Comparison of ENCODE assay signal across 9 cellular contexts in the genomic region with DNA sequence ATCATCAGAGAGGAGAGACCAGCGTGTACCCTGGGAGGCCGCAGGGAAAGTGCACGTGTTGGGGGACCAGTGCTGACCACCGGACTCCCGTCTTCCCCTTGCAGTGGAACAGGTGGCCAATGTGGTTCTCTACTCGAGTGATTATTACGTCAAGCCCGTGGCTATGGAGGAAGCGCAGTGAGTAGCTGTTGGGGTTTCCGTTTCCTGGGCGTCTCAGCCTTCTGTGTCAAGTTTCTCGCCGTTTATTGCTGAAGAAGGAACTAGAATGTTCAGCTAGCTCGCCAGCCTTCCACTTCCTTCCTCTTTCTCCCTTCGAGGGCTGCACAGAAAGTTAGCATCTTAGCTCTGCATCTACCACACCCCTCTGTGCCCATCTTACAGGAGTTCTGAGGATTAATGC. TPM values are rescaled to one million over a fixed set of nuclear protein-coding genes. Genes with fewer than 3 reads are reported as not detected.
DNase-seq lines count a peak whose midpoint lies in the region; ATAC-seq, FAIRE-seq and TF ChIP-seq lines count a peak whose summit lies in the region.
"Had no signal": no experiment of that assay in that cellular context is flagged by ENCODE, and none has a peak within 500 bp of the region (broad histone marks: within the 10 kb centered on the region; RNA-seq: fewer than 3 reads in every experiment).

No MANE protein-coding gene starts in this region.

- no TSS peak for BruUV-seq in K562 (replicated peaks; lab: Mats Ljungman, UMichigan)

- no peak for TF ChIP-seq POLR2A in K562 (conservative IDR thresholded peaks at IDR 0.05)
- no peak for TF ChIP-seq POLR2A in prostate gland (IDR thresholded peaks at IDR 0.05)
- TF ChIP-seq POLR2A in erythroblast (IDR thresholded peaks at IDR 0.05; ENCODE audit: low read length), result no peak

- no peak for TF ChIP-seq CTCF in K562 (IDR thresholded peaks at IDR 0.05 in 2 of 3, conservative IDR thresholded peaks at IDR 0.05 in 1 of 3; ENCODE audit: insufficient read depth in 2 of 3, low read depth in 1 of 3, low read length in 3 of 3)
- no peak for TF ChIP-seq CTCF in prostate gland (IDR thresholded peaks at IDR 0.05)
- TF ChIP-seq CTCF in BE2C (IDR thresholded peaks at IDR 0.05; ENCODE audit: low read depth, low read length), result no peak
- no peak for TF ChIP-seq CTCF in glutamatergic neuron (IDR thresholded peaks at IDR 0.05; ENCODE audit: partially characterized antibody, unreplicated experiment)

- H2AFZ ChIP-seq in K562 (ENCODE audit: low read depth, low read length), result peak overlapping the region; percentile 78

- no peak for TF ChIP-seq RAD21 in K562 (CRISPR knock-in tag; conservative IDR thresholded peaks at IDR 0.05 in 1 of 2, IDR thresholded peaks at IDR 0.05 in 1 of 2)

- ATAC-seq in GM18909 (IDR thresholded peaks at IDR 0.05; ENCODE audit: poor library complexity, unreplicated experiment) (peak; percentile 90), HG03097 (IDR thresholded peaks at IDR 0.05; ENCODE audit: low FRiP score, unreplicated experiment) (peak; percentile 87), K562 (peak; percentile 26)

- H3K4me1 Mint-ChIP-seq in glutamatergic neuron (ENCODE audit: low read depth, unreplicated experiment), result peaks cover 9% of the 10 kb centered on the region

- H3K9ac ChIP-seq in K562 (ENCODE audit: insufficient read depth in 1 of 2, low read depth in 2 of 2, low read length in 2 of 2), result no peak overlapping the region

- CTCF ChIA-PET in K562 (lab: Yijun Ruan, JAX; ENCODE audit: low intra/inter-chr PET ratio), result no interaction called here

- DNase-seq in T-helper 9 cell (peak; percentile 59), K562 (ENCODE audit: extremely low read depth in 1 of 4, low spot score in 3 of 4) (no peak), prostate gland (ENCODE audit: low spot score) (peak; percentile 24), BE2C (no peak), glutamatergic neuron (no peak), erythroblast (lab: John Stamatoyannopoulos, UW) (no peak)

- H3K4me1 ChIP-seq in K562 (replicated peaks in 1 of 2; ENCODE audit: control insufficient read depth in 2 of 2, insufficient read depth in 2 of 2, low read length in 2 of 2), result peaks cover 0 to 21% of the 10 kb centered on the region in 2 experiments; a peak in 4 of 5 replicates
- no peaks in the 10 kb centered on the region for H3K4me1 ChIP-seq in prostate gland (replicated peaks)
- H3K4me1 ChIP-seq in BE2C, result no peaks in the 10 kb centered on the region; the same call in 1 of the 2 replicates

- in situ Hi-C loops in K562 (cut with MboI), result no loop called here

- WGBS in K562 (ENCODE audit: insufficient coverage, low coverage, missing lambda C conversion rate), result 32% methylated on average over 15 of the region's 15 CpGs
- WGBS in prostate gland, result 76% methylated on average over 15 of the region's 15 CpGs

- no peaks in the 10 kb centered on the region for H3K79me2 ChIP-seq in K562 (ENCODE audit: control insufficient read depth, insufficient read depth, low read length)

- no peak overlapping the region for H3K27ac Mint-ChIP-seq in glutamatergic neuron (ENCODE audit: unreplicated experiment)

- H3K27ac ChIP-seq in K562 (ENCODE audit: extremely low read depth, low read depth, low read length) (no peak overlapping the region), prostate gland (peak overlapping the region in 1 of 2 donors; percentile 20)

- H3K4me3 ChIP-seq in K562, result no peak overlapping the region
- no peak overlapping the region for H3K4me3 ChIP-seq in prostate gland
- H3K4me3 ChIP-seq in BE2C (ENCODE audit: low read depth, low read length), result no peak overlapping the region

- peaks cover 3% of the 10 kb centered on the region for H3K9me1 ChIP-seq in K562 (ENCODE audit: control insufficient read depth, insufficient read depth, low read length)

- no peaks in the 10 kb centered on the region for H3K36me3 ChIP-seq in K562 (ENCODE audit: control insufficient read depth, insufficient read depth, low read length)
- H3K36me3 ChIP-seq in prostate gland, result no peaks in the 10 kb centered on the region
- H3K36me3 ChIP-seq in BE2C, result no peaks in the 10 kb centered on the region

- H3K4me2 ChIP-seq in K562 (ENCODE audit: insufficient read depth, low read length), result peak overlapping the region; percentile 33; the same call in 1 of the 2 replicates

- H3K9me3 Mint-ChIP-seq in glutamatergic neuron (ENCODE audit: unreplicated experiment), result no peaks in the 10 kb centered on the region

- H3K4me3 Mint-ChIP-seq in glutamatergic neuron (ENCODE audit: unreplicated experiment), result no peak overlapping the region

- peaks cover 2% of the 10 kb centered on the region for H3K27me3 Mint-ChIP-seq in glutamatergic neuron (ENCODE audit: unreplicated experiment)

- intact Hi-C loops in K562 (cut with micrococcal nuclease), result no loop called here
- intact Hi-C loops in prostate gland (cut with DNase I), result no loop called here

- no peak for FAIRE-seq in K562 (lab: Jason Lieb, UNC)

- TF ChIP-seq EP300 in K562 (IDR thresholded peaks at IDR 0.05; ENCODE audit: low read length), result no peak

- POLR2A ChIA-PET in K562 (lab: Yijun Ruan, JAX), result interaction anchor here (0.6 to 1.1 kb wide), 2 partner anchors 10 to 1454 kb away, joined by 3 to 4 read pairs; no protein-coding TSS in a partner anchor

- no peaks in the 10 kb centered on the region for H3K9me3 ChIP-seq in K562 (replicated peaks; ENCODE audit: control insufficient read depth, insufficient read depth, low read depth, low read length)
- no peaks in the 10 kb centered on the region for H3K9me3 ChIP-seq in prostate gland
- no peaks in the 10 kb centered on the region for H3K9me3 ChIP-seq in BE2C

- H3K36me3 Mint-ChIP-seq in glutamatergic neuron (ENCODE audit: unreplicated experiment), result no peaks in the 10 kb centered on the region

- H4K20me1 ChIP-seq in K562 (replicated peaks; ENCODE audit: control insufficient read depth, insufficient read depth, low read length), result no peaks in the 10 kb centered on the region

- no peaks in the 10 kb centered on the region for H3K27me3 ChIP-seq in K562 (ENCODE audit: control insufficient read depth in 2 of 2, insufficient read depth in 2 of 2, low read length in 2 of 2)
- H3K27me3 ChIP-seq in prostate gland (replicated peaks; ENCODE audit: insufficient read depth), result no peaks in the 10 kb centered on the region
- no peaks in the 10 kb centered on the region for H3K27me3 ChIP-seq in BE2C

TF ChIP-seq in K562, 482 proteins besides CTCF, POLR2A, EP300 and RAD21 (continues in another document):
- TF ChIP-seq ZNF695 (CRISPR knock-in tag; IDR thresholded peaks at IDR 0.05), result no peak
- TF ChIP-seq ZC3H4 (CRISPR knock-in tag; IDR thresholded peaks at IDR 0.05; ENCODE audit: borderline replicate concordance), result no peak
- no peak for TF ChIP-seq GATA2 (CRISPR knock-in tag; IDR thresholded peaks at IDR 0.05)
- no peak for TF ChIP-seq CBX8 (IDR thresholded peaks at IDR 0.05; ENCODE audit: borderline replicate concordance, extremely low read depth, low read depth, low read length, poor library complexity, severe bottlenecking)

RNA-seq across cellular contexts. Expression of a gene that starts 22.8 kb away (rescaled TPM):
- 163 and 241 TPM in 2 replicates for total RNA-seq in K562 (2011; cell fraction: chromatin; rRNA removed; ENCODE audit: low replicate concordance)
- total RNA-seq in K562 (2011; cell fraction: nucleolus; rRNA removed), result 70.9 and 79.1 TPM in 2 replicates
- total RNA-seq in K562 (2011; cell fraction: nucleoplasm; rRNA removed), result 80.4 and 94.8 TPM in 2 replicates
- total RNA-seq in K562 (2014; rRNA removed) (7.9 and 11.1 TPM in 2 replicates), K562 (2014; rRNA removed; fragmentation: Illumina TruSeq; extraction: Trizol) (10.6 and 13.4 TPM in 2 replicates), K562 (2015; rRNA removed; fragmentation: Illumina TruSeq; extraction: Trizol) (9.4 and 9.5 TPM in 2 replicates), K562 (2021) (22.8 and 29.5 TPM in 2 replicates), prostate gland (10 to 100 TPM; 21.5 to 63.1 TPM), glutamatergic neuron (ENCODE audit: unreplicated experiment) (67.6 TPM)
- polyA plus RNA-seq in K562 (2011; rRNA removed) (18.5 and 21.9 TPM in 2 replicates), K562 (2014; fragmentation: Illumina TruSeq; extraction: Trizol) (13.8 and 15.4 TPM in 2 replicates), K562 (2014; fragmentation: Nextera tagmentation; extraction: Ambion mirVana) (under 1 TPM; 0.52 to 0.66 TPM), K562 (2014; rRNA removed) (18.2 and 18.6 TPM in 2 replicates)
- 8.9 and 9.0 TPM in 2 replicates for polyA plus RNA-seq in K562 (2011; cell fraction: cytosol; rRNA removed)
- polyA plus RNA-seq in K562 (2011; cell fraction: nucleus; rRNA removed), result 107 and 120 TPM in 2 replicates
- 16.7 and 18.9 TPM in 2 replicates for polyA plus RNA-seq in K562 (2012)
- 26.1 and 43.5 TPM in 2 replicates for polyA minus RNA-seq in K562 (2011; rRNA and poly(A)+ RNA removed)
- polyA minus RNA-seq in K562 (2011; cell fraction: cytosol; rRNA and poly(A)+ RNA removed), result 10.3 and 13.8 TPM in 2 replicates
- polyA minus RNA-seq in K562 (2011; cell fraction: nucleus; rRNA and poly(A)+ RNA removed), result 19.5 and 27.5 TPM in 2 replicates
- 76.3 TPM for polyA plus RNA-seq in BE2C (2012; ENCODE audit: insufficient read depth, insufficient read length, low read depth)

RNA-seq across cellular contexts. Expression of a gene that starts 23.9 kb away (rescaled TPM):
- total RNA-seq in K562 (2011; cell fraction: chromatin; rRNA removed; ENCODE audit: low replicate concordance), result not detected in 2 replicates
- total RNA-seq in K562 (2011; cell fraction: nucleolus; rRNA removed), result not detected in 2 replicates
- not detected in 2 replicates for total RNA-seq in K562 (2011; cell fraction: nucleoplasm; rRNA removed)
- total RNA-seq in K562 (2014; rRNA removed) (not detected in 2 replicates), K562 (2014; rRNA removed; fragmentation: Illumina TruSeq; extraction: Trizol) (not detected in 2 replicates), K562 (2015; rRNA removed; fragmentation: Illumina TruSeq; extraction: Trizol) (0.04 TPM in 1 of 2 replicates, not detected in the other), K562 (2021) (0.64 TPM in 1 of 2 replicates, not detected in the other), prostate gland (under 1 TPM in 1 of 2 donors, not detected in 1; 0.45 TPM), glutamatergic neuron (ENCODE audit: unreplicated experiment) (not detected)
- polyA plus RNA-seq in K562 (2011; rRNA removed) (not detected in 2 replicates), K562 (2014; fragmentation: Illumina TruSeq; extraction: Trizol) (not detected in 2 replicates), K562 (2014; fragmentation: Nextera tagmentation; extraction: Ambion mirVana) (under 1 TPM; 0.06 to 0.56 TPM), K562 (2014; rRNA removed) (not detected in 2 replicates)
- polyA plus RNA-seq in K562 (2011; cell fraction: cytosol; rRNA removed), result not detected in 2 replicates
- not detected in 2 replicates for polyA plus RNA-seq in K562 (2011; cell fraction: nucleus; rRNA removed)
- polyA plus RNA-seq in K562 (2012), result 0.03 TPM in 1 of 2 replicates, not detected in the other
- not detected in 2 replicates for polyA minus RNA-seq in K562 (2011; rRNA and poly(A)+ RNA removed)
- not detected in 2 replicates for polyA minus RNA-seq in K562 (2011; cell fraction: cytosol; rRNA and poly(A)+ RNA removed)
- 0.11 TPM in 1 of 2 replicates, not detected in the other for polyA minus RNA-seq in K562 (2011; cell fraction: nucleus; rRNA and poly(A)+ RNA removed)
- 0.14 TPM for polyA plus RNA-seq in BE2C (2012; ENCODE audit: insufficient read depth, insufficient read length, low read depth)
- total RNA-seq: kidney epithelial cell had no signal

Comparison
In these comparisons a context has a peak if more than half of its experiments do, and no peak if none do; other contexts are left out.
1. ATAC-seq: peak in every context shown above with its lines; median percentile 90 in GM18909; 87 in HG03097; 26 in K562.
2. DNase-seq: peak in T-helper 9 cell (single experiment) and prostate gland (single experiment); none in K562 (0 of 4), BE2C (single experiment), glutamatergic neuron (single experiment) and erythroblast (0 of 2).